In the genomic region with DNA sequence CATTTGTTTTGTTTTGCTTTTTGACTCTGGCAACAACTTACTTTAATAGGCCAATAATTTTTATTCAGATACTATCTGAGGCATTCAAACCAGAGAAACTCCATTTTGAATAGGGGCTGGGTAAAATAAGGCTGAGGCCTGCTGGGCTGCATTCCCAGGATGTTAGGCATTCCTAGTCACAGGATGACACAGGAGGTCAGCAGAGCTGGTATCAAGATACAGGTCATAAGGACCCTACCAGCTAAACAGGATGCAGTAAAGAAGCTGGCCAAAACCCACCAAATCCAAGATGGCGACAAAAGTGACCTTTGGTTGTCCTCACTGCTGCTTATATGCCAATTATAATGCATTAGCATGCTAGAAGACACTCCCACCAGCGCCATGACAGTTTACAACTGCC, we compare ENCODE assay signal across 27 cellular contexts.
A peak's percentile ranks its signal among the peaks of the same experiment; 100 is the strongest.
DNase-seq lines count a peak whose midpoint lies in the region; ATAC-seq and TF ChIP-seq lines count a peak whose summit lies in the region.
"Had no signal": no experiment of that assay in that cellular context is flagged by ENCODE, and none has a peak within 500 bp of the region (broad histone marks: within the 10 kb centered on the region; RNA-seq: fewer than 3 reads in every experiment).

No MANE protein-coding gene starts in this region.

- H3K36me3 Mint-ChIP-seq in Caco-2 (ENCODE audit: insufficient read depth, unreplicated experiment) (peaks cover 6% of the 10 kb centered on the region), T-cell (no peaks in the 10 kb centered on the region)
- H3K36me3 Mint-ChIP-seq in activated naive CD8-positive, alpha-beta T cell treated with anti-CD3 and anti-CD28 coated beads for 36 hours, result no peaks in the 10 kb centered on the region
- H3K36me3 Mint-ChIP-seq: naive thymus-derived CD8-positive, alpha-beta T cell had no signal

- peaks cover 47% of the 10 kb centered on the region for H3K4me1 ChIP-seq in Caco-2
- H3K4me1 ChIP-seq in HUES64 (ENCODE audit: insufficient read depth, low read length), result peaks cover 39% of the 10 kb centered on the region
- H3K4me1 ChIP-seq: prostate gland, SJCRH30 had no signal

- POLR2A ChIA-PET in Caco-2 (lab: Charles Lee) (interaction anchor here (0.8 kb wide), 2 partner anchors 102 to 123 kb away, joined by 3 read pairs; a partner anchor contains a TSS), T-cell (lab: Charles Lee) (no interaction called here)

- H3K27me3 ChIP-seq in Caco-2 (replicated peaks; ENCODE audit: control insufficient read depth, insufficient read depth, low read length), result no peaks in the 10 kb centered on the region
- H3K27me3 ChIP-seq in HUES64 (ENCODE audit: insufficient read depth, low read length), result no peaks in the 10 kb centered on the region
- no peaks in the 10 kb centered on the region for H3K27me3 ChIP-seq in SU-DHL-6 (ENCODE audit: low read length)
- H3K27me3 ChIP-seq: SJCRH30 had no signal

- no peaks in the 10 kb centered on the region for H3K27me3 Mint-ChIP-seq in Caco-2 (ENCODE audit: insufficient read depth, unreplicated experiment)
- H3K27me3 Mint-ChIP-seq in activated naive CD8-positive, alpha-beta T cell treated with anti-CD3 and anti-CD28 coated beads for 36 hours, result no peaks in the 10 kb centered on the region
- peaks cover 0 to 2% of the 10 kb centered on the region in 2 donors for H3K27me3 Mint-ChIP-seq in T-cell
- H3K27me3 Mint-ChIP-seq: naive thymus-derived CD8-positive, alpha-beta T cell had no signal

- H4K20me1 ChIP-seq in SU-DHL-6 (ENCODE audit: low read depth, low read length), result no peaks in the 10 kb centered on the region

- H3K9me2 ChIP-seq in SU-DHL-6 (replicated peaks; ENCODE audit: insufficient read depth, low read length), result no peaks in the 10 kb centered on the region

- no peak overlapping the region for H3K4me2 ChIP-seq in SU-DHL-6 (ENCODE audit: low read depth, low read length, poor library complexity, severe bottlenecking)

- ATAC-seq in GM21381 (IDR thresholded peaks at IDR 0.05; ENCODE audit: unreplicated experiment) (no peak), T-cell (replicated peaks in 1 of 4) (no peak)
- ATAC-seq: naive thymus-derived CD8-positive, alpha-beta T cell had no signal

- WGBS in HUES64, result 87% methylated on average over 2 of the region's 2 CpGs

- H3F3A ChIP-seq in SU-DHL-6 (ENCODE audit: insufficient read depth), result no peaks in the 10 kb centered on the region

- H2AFZ ChIP-seq in SU-DHL-6 (ENCODE audit: low read depth, low read length, severe bottlenecking), result peak overlapping the region; percentile 62

- H3K9me3 ChIP-seq in Caco-2 (peaks cover 6% of the 10 kb centered on the region), HUES64 (ENCODE audit: insufficient read depth, low read depth, low read length) (no peaks in the 10 kb centered on the region), SU-DHL-6 (ENCODE audit: insufficient read depth, low read length) (no peaks in the 10 kb centered on the region)
- H3K9me3 ChIP-seq: prostate gland, SJCRH30 had no signal

- H3K4me3 ChIP-seq in Caco-2 (ENCODE audit: low read depth, low read length) (no peak overlapping the region), HUES64 (ENCODE audit: low read length) (no peak overlapping the region), SU-DHL-6 (ENCODE audit: insufficient read depth, low read length, poor library complexity, severe bottlenecking) (no peak overlapping the region)
- H3K4me3 ChIP-seq: lung, prostate gland, SJCRH30 had no signal

- H3K9ac ChIP-seq in HUES64 (ENCODE audit: low read depth, low read length), result no peak overlapping the region
- no peak overlapping the region for H3K9ac ChIP-seq in SU-DHL-6 (ENCODE audit: low read length)

- H3K27ac ChIP-seq in HUES64 (ENCODE audit: low read depth, low read length) (peak overlapping the region; percentile 69), SU-DHL-6 (ENCODE audit: low read depth, low read length) (no peak overlapping the region)
- H3K27ac ChIP-seq: prostate gland, SJCRH30 had no signal

- H3K36me3 ChIP-seq in Caco-2 (ENCODE audit: control insufficient read depth, insufficient read depth, low read length) (no peaks in the 10 kb centered on the region), HUES64 (ENCODE audit: insufficient read depth, low read length) (no peaks in the 10 kb centered on the region), SU-DHL-6 (ENCODE audit: low read length) (no peaks in the 10 kb centered on the region)
- H3K36me3 ChIP-seq: prostate gland, SJCRH30 had no signal

- CTCF ChIA-PET in Caco-2 (lab: Charles Lee) (no interaction called here), T-cell (lab: Charles Lee) (no interaction called here)

- DNase-seq in Caco-2 (peak; percentile 65 to 80), kidney tubule cell (ENCODE audit: low spot score) (peak; percentile 45), T-cell (no peak)
- no peak for DNase-seq in activated naive CD8-positive, alpha-beta T cell treated with anti-CD3 and anti-CD28 coated beads for 36 hours
- DNase-seq in stimulated activated CD4-positive, alpha-beta T cell treated with anti-CD3 and anti-CD28 coated beads, Interleukin-1b, Interleukin-23, amount 100 ng/mL, for 48 hours, result no peak
- DNase-seq: ACHN; activated CD4-positive, CD25-positive, alpha-beta regulatory T cell treated with anti-CD3 and anti-CD28 coated beads, Interleukin-2, amount 50 U/mL, for 72 hours; activated CD8-positive, alpha-beta memory T cell treated with anti-CD3 and anti-CD28 coated beads for 24 hours; activated naive CD4-positive, alpha-beta T cell treated with anti-CD3 and anti-CD28 coated beads, Interleukin-2, amount 50 U/mL, for 16 hours; activated T-cell treated with anti-CD3 and anti-CD28 coated beads, Interleukin-2, amount 50 U/mL, for 48 hours; C1 segment of cervical spinal cord; cerebellar nuclear complex; HCEC 1CT; head of caudate nucleus; KBM-7; naive thymus-derived CD8-positive, alpha-beta T cell; NCI-H1092 treated with DMSO at 0.1 percent for 48 hours; NCI-H2107; NCI-H524; OCI-M1; SJCRH30 had no signal

- TF ChIP-seq CTCF in Caco-2 (IDR thresholded peaks at IDR 0.05; ENCODE audit: insufficient read depth in 1 of 2, low read depth in 1 of 2, low read length in 1 of 2, severe bottlenecking in 1 of 2, unreplicated experiment in 1 of 2) (no peak), SU-DHL-6 (IDR thresholded peaks at IDR 0.05; ENCODE audit: insufficient read depth, low read length, poor library complexity, severe bottlenecking) (no peak)

- H3K4me3 Mint-ChIP-seq in Caco-2 (ENCODE audit: unreplicated experiment) (no peak overlapping the region), T-cell (no peak overlapping the region)
- no peak overlapping the region for H3K4me3 Mint-ChIP-seq in activated naive CD8-positive, alpha-beta T cell treated with anti-CD3 and anti-CD28 coated beads for 36 hours
- H3K4me3 Mint-ChIP-seq: naive thymus-derived CD8-positive, alpha-beta T cell; T-helper 2 cell treated with Interferon-gamma antibody and Interleukin-4, amounts not matched to agents 5 μg/mL and 100 μg/mL, for 36 hours had no signal

- no peaks in the 10 kb centered on the region for H3K79me2 ChIP-seq in SU-DHL-6 (ENCODE audit: insufficient read depth, low read length)

- H3K9me3 Mint-ChIP-seq in Caco-2 (ENCODE audit: unreplicated experiment) (no peaks in the 10 kb centered on the region), T-cell (no peaks in the 10 kb centered on the region)
- no peaks in the 10 kb centered on the region for H3K9me3 Mint-ChIP-seq in activated naive CD8-positive, alpha-beta T cell treated with anti-CD3 and anti-CD28 coated beads for 36 hours
- H3K9me3 Mint-ChIP-seq: naive thymus-derived CD8-positive, alpha-beta T cell; T-helper 2 cell treated with Interferon-gamma antibody and Interleukin-4, amounts not matched to agents 5 μg/mL and 100 μg/mL, for 36 hours had no signal

- no TSS peak for BruUV-seq in Caco-2 (replicated peaks; lab: Mats Ljungman, UMichigan)

- intact Hi-C loops in Caco-2 (cut with micrococcal nuclease; ENCODE audit: unreplicated experiment), result no loop called here

- H3K27ac Mint-ChIP-seq in Caco-2 (ENCODE audit: unreplicated experiment) (peak overlapping the region; percentile 78), T-cell (no peak overlapping the region)
- H3K27ac Mint-ChIP-seq in activated naive CD8-positive, alpha-beta T cell treated with anti-CD3 and anti-CD28 coated beads for 36 hours, result no peak overlapping the region
- H3K27ac Mint-ChIP-seq: T-helper 2 cell treated with Interferon-gamma antibody and Interleukin-4, amounts not matched to agents 5 μg/mL and 100 μg/mL, for 36 hours had no signal

- H3K4me1 Mint-ChIP-seq in Caco-2 (ENCODE audit: low read depth, unreplicated experiment), result peaks cover 41% of the 10 kb centered on the region
- no peaks in the 10 kb centered on the region for H3K4me1 Mint-ChIP-seq in activated naive CD8-positive, alpha-beta T cell treated with anti-CD3 and anti-CD28 coated beads for 36 hours
- no peaks in the 10 kb centered on the region for H3K4me1 Mint-ChIP-seq in T-cell
- H3K4me1 Mint-ChIP-seq: naive thymus-derived CD8-positive, alpha-beta T cell had no signal

Comparison
In these comparisons a context has a peak if more than half of its experiments do, and no peak if none do; other contexts are left out.
1. DNase-seq: peak in Caco-2 (2 of 2) and kidney tubule cell (single experiment); none in activated naive CD8-positive, alpha-beta T cell treated with anti-CD3 and anti-CD28 coated beads for 36 hours (single experiment), T-cell (0 of 34) and stimulated activated CD4-positive, alpha-beta T cell treated with anti-CD3 and anti-CD28 coated beads, Interleukin-1b, Interleukin-23, amount 100 ng/mL, for 48 hours (single experiment).